ENCODE assay signal across 16 cellular contexts in the genomic region with DNA sequence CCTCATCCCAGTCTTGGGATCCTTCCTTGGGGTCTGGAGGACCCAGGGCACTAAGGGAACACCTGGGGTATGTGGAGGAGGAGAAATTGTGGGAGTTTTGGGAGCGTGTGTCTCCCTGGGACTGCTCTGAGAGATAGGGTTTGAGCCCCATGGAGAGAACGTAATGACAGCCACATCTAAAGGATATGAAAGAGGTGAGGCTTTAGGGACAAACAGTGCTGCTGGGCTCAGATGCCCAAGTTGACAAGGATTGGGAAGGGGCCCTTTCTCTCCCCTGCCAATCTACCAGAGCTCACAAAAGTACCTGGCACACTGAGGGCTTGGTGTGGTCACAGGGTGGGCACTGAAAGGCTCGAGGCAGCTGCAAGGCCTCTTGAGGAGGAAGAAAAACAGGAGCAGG. TPM values are rescaled to one million over a fixed set of nuclear protein-coding genes. Genes with fewer than 3 reads are reported as not detected.
"Had no signal": no experiment of that assay in that cellular context is flagged by ENCODE, and none has a peak within 500 bp of the region (broad histone marks: within the 10 kb centered on the region; RNA-seq: fewer than 3 reads in every experiment).

No MANE protein-coding gene starts in this region.

- DNase-seq: activated gamma-delta T cell; dorsolateral prefrontal cortex; psoas muscle; right lobe of liver; small intestine; stimulated activated naive B cell treated with anti-CD40 and anti-IgM and Interleukin-4, amounts not matched to agents 10 μg/mL and 1 μg/mL and 100 μg/mL, for 72 hours; T-helper 17 cell; thyroid gland had no signal

- H3K9me3 Mint-ChIP-seq: activated naive CD4-positive, alpha-beta T cell treated with anti-CD3 and anti-CD28 coated beads, Interleukin-2, amount 50 U/mL, for 24 hours; stimulated activated naive B cell treated with anti-CD40 and anti-IgM and Interleukin-4, amounts not matched to agents 10 μg/mL and 1 μg/mL and 100 μg/mL, for 72 hours had no signal

- H3K27me3 Mint-ChIP-seq: activated naive CD4-positive, alpha-beta T cell treated with anti-CD3 and anti-CD28 coated beads, Interleukin-2, amount 50 U/mL, for 24 hours; stimulated activated naive B cell treated with anti-CD40 and anti-IgM and Interleukin-4, amounts not matched to agents 10 μg/mL and 1 μg/mL and 100 μg/mL, for 72 hours had no signal

- H3K36me3 Mint-ChIP-seq: activated naive CD4-positive, alpha-beta T cell treated with anti-CD3 and anti-CD28 coated beads, Interleukin-2, amount 50 U/mL, for 24 hours; stimulated activated naive B cell treated with anti-CD40 and anti-IgM and Interleukin-4, amounts not matched to agents 10 μg/mL and 1 μg/mL and 100 μg/mL, for 72 hours had no signal

- H3K27ac Mint-ChIP-seq: activated naive CD4-positive, alpha-beta T cell treated with anti-CD3 and anti-CD28 coated beads, Interleukin-2, amount 50 U/mL, for 24 hours; stimulated activated naive B cell treated with anti-CD40 and anti-IgM and Interleukin-4, amounts not matched to agents 10 μg/mL and 1 μg/mL and 100 μg/mL, for 72 hours; T-helper 17 cell had no signal

- H3K36me3 ChIP-seq: adrenal gland, right lobe of liver, SJSA1, thyroid gland had no signal

- H3K9me3 ChIP-seq: adrenal gland, psoas muscle, right lobe of liver, SJSA1, thyroid gland had no signal

- H3K27me3 ChIP-seq: adrenal gland, dorsolateral prefrontal cortex, right lobe of liver, SJSA1, thyroid gland had no signal

- H3K4me1 ChIP-seq: psoas muscle, SJSA1 had no signal

- H3K4me3 Mint-ChIP-seq: activated naive CD4-positive, alpha-beta T cell treated with anti-CD3 and anti-CD28 coated beads, Interleukin-2, amount 50 U/mL, for 24 hours; stimulated activated naive B cell treated with anti-CD40 and anti-IgM and Interleukin-4, amounts not matched to agents 10 μg/mL and 1 μg/mL and 100 μg/mL, for 72 hours; T-helper 17 cell had no signal

- H3K27ac ChIP-seq: dorsolateral prefrontal cortex, psoas muscle, right lobe of liver, SJSA1, thyroid gland had no signal

- H3K4me3 ChIP-seq: adrenal gland, dorsolateral prefrontal cortex, psoas muscle, right lobe of liver, SJSA1, thyroid gland had no signal

RNA-seq across cellular contexts. Expression of gene TMC3, which starts 36.8 kb away (rescaled TPM):
- total RNA-seq: adrenal gland, epithelial cell of proximal tubule, mononuclear cell, psoas muscle, subcutaneous adipose tissue, T-helper 17 cell had no signal
- polyA plus RNA-seq: keratinocyte, neural cell, psoas muscle had no signal
